18 cellular contexts compared by ENCODE assay signal in genomic region chr5:16757146-16757545, GRCh38.
"Had no signal": no experiment of that assay in that cellular context is flagged by ENCODE, and none has a peak within 500 bp of the region (broad histone marks: within the 10 kb centered on the region; RNA-seq: fewer than 3 reads in every experiment).

No MANE protein-coding gene starts in this region.

- H3K27ac Mint-ChIP-seq: dendritic cell treated with granulocyte-macrophage colony-stimulating factor and Interleukin-4, amounts not matched to agents 40 ng/mL and 50 ng/mL, for 4 days; effector memory CD8-positive, alpha-beta T cell had no signal

- H3K4me1 ChIP-seq: esophagus muscularis mucosa, gastrocnemius medialis, heart right ventricle, right atrium auricular region had no signal

- H3K9me3 ChIP-seq: esophagus muscularis mucosa, gastrocnemius medialis, heart right ventricle, right atrium auricular region had no signal

- H3K27me3 ChIP-seq: esophagus muscularis mucosa, gastrocnemius medialis, heart right ventricle, right atrium auricular region had no signal

- H3K27me3 Mint-ChIP-seq: dendritic cell treated with granulocyte-macrophage colony-stimulating factor and Interleukin-4, amounts not matched to agents 40 ng/mL and 50 ng/mL, for 4 days; effector memory CD8-positive, alpha-beta T cell; type B pancreatic cell had no signal

- H3K4me3 Mint-ChIP-seq: dendritic cell treated with granulocyte-macrophage colony-stimulating factor and Interleukin-4, amounts not matched to agents 40 ng/mL and 50 ng/mL, for 4 days; effector memory CD8-positive, alpha-beta T cell; nephron; type B pancreatic cell had no signal

- DNase-seq: effector memory CD8-positive, alpha-beta T cell; gastrocnemius medialis; heart right ventricle; left colon; left ventricle myocardium superior; mesenchymal stem cell; midbrain; posterior cingulate gyrus; small intestine; stimulated activated CD4-positive, alpha-beta T cell treated with anti-CD3 and anti-CD28 coated beads, Interleukin-2, amount 100 ng/mL, for 48 hours; stimulated activated naive CD4-positive, alpha-beta T cell treated with Interleukin-2 at 50 U/mL for 16 hours had no signal

- H3K4me3 ChIP-seq: esophagus muscularis mucosa, gastrocnemius medialis, heart right ventricle, lung, right atrium auricular region had no signal

- H3K27ac ChIP-seq: epithelial cell of prostate, esophagus muscularis mucosa, gastrocnemius medialis, heart right ventricle, right atrium auricular region had no signal

- H3K4me1 Mint-ChIP-seq: nephron had no signal

- ATAC-seq: effector memory CD8-positive, alpha-beta T cell; gastrocnemius medialis; heart right ventricle; left colon; left ventricle myocardium superior had no signal

- H3K36me3 ChIP-seq: right atrium auricular region had no signal

- H3K9me3 Mint-ChIP-seq: dendritic cell treated with granulocyte-macrophage colony-stimulating factor and Interleukin-4, amounts not matched to agents 40 ng/mL and 50 ng/mL, for 4 days; effector memory CD8-positive, alpha-beta T cell; nephron; type B pancreatic cell had no signal
